ENCODE assay signal across 19 cellular contexts in the genomic region with DNA sequence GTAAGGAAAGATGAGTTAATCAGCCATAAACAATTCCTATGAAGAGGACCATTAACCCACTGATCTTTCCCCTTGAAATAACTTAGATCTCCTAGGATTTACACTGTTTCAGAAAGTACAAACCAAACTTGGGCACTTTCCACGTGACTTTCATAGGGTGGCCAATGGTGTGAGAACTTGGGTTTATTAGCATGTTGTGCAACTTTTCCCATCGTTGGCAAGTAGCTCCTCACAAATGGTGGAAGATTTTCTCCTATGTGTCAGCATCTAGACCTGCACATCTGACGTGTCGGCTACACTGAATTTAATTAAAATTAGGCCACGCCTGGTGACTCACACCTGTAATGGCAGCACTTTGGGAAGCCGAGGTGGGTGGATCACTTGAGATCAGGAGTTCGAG.
DNase-seq lines count a peak whose midpoint lies in the region; ATAC-seq and TF ChIP-seq lines count a peak whose summit lies in the region.
"Had no signal": no experiment of that assay in that cellular context is flagged by ENCODE, and none has a peak within 500 bp of the region (broad histone marks: within the 10 kb centered on the region; RNA-seq: fewer than 3 reads in every experiment).

No MANE protein-coding gene starts in this region.

- no peak for TF ChIP-seq RAD21 in IMR-90 (IDR thresholded peaks at IDR 0.05; ENCODE audit: low read length)

- no peak overlapping the region for H2BK15ac ChIP-seq in IMR-90 (ENCODE audit: low read depth, low read length)

- H3K18ac ChIP-seq in IMR-90 (ENCODE audit: low read depth, low read length) = no peak overlapping the region

- H4K8ac ChIP-seq in IMR-90 (ENCODE audit: low read depth in 2 of 2, low read length in 2 of 2) = no peak overlapping the region

- no peak overlapping the region for H2AK5ac ChIP-seq in IMR-90 (ENCODE audit: low read depth, low read length)

- CTCF ChIA-PET in IMR-90 (lab: Yijun Ruan, JAX) (no interaction called here), mammary epithelial cell (lab: Charles Lee; ENCODE audit: low non-redundant PET) (no interaction called here)

- peaks cover 5% of the 10 kb centered on the region for H3K4me1 ChIP-seq in IMR-90 (ENCODE audit: control insufficient read depth, insufficient read depth, low read length)
- H3K4me1 ChIP-seq in mammary epithelial cell (ENCODE audit: insufficient read depth, low read length) = peaks cover 12% of the 10 kb centered on the region
- peaks cover 10% of the 10 kb centered on the region for H3K4me1 ChIP-seq in suprapubic skin
- H3K4me1 ChIP-seq in upper lobe of right lung = no peaks in the 10 kb centered on the region
- H3K4me1 ChIP-seq: Peyer's patch had no signal

- intact Hi-C loops in IMR-90 (cut with micrococcal nuclease) (loop anchor here (1.0 kb wide), 1 partner anchor 14 kb away; no protein-coding TSS in a partner anchor), mammary epithelial cell (cut with micrococcal nuclease) (no loop called here), upper lobe of right lung (cut with DNase I) (no loop called here)

- TF ChIP-seq EP300 in suprapubic skin (IDR thresholded peaks at IDR 0.05) = no peak

- no peaks in the 10 kb centered on the region for H3K9me3 ChIP-seq in IMR-90 (ENCODE audit: control insufficient read depth, insufficient read depth, low read length)
- no peaks in the 10 kb centered on the region for H3K9me3 ChIP-seq in mammary epithelial cell (replicated peaks; ENCODE audit: insufficient read depth, low read length)
- no peaks in the 10 kb centered on the region for H3K9me3 ChIP-seq in suprapubic skin
- H3K9me3 ChIP-seq in upper lobe of right lung = no peaks in the 10 kb centered on the region
- H3K9me3 ChIP-seq: BLaER1 treated with 17β-estradiol and CSF1 and Interleukin-3, amounts not matched to agents 10 nM and 100 nM; Peyer's patch had no signal

- no peaks in the 10 kb centered on the region; a peak in 1 of 4 replicates for H3K79me1 ChIP-seq in IMR-90 (ENCODE audit: low read depth in 1 of 2, low read length in 2 of 2)

- H4K91ac ChIP-seq in IMR-90 (ENCODE audit: insufficient read depth, low read depth, low read length) = no peak overlapping the region

- no peak overlapping the region for H2AK9ac ChIP-seq in IMR-90 (replicated peaks; ENCODE audit: low read depth, low read length, poor library complexity)

- H3K9ac ChIP-seq in IMR-90 (ENCODE audit: low read depth, low read length) (no peak overlapping the region), mammary epithelial cell (ENCODE audit: insufficient read depth, low read length) (no peak overlapping the region)
- H3K9ac ChIP-seq: BLaER1 treated with 17β-estradiol and CSF1 and Interleukin-3, amounts not matched to agents 10 nM and 100 nM; KMS-11 had no signal

- no peak overlapping the region for H2BK20ac ChIP-seq in IMR-90 (ENCODE audit: low read depth, low read length)

- H3K9me1 ChIP-seq in IMR-90 (ENCODE audit: insufficient read depth, low read length) = no peaks in the 10 kb centered on the region; the same call in 1 of the 2 replicates

- BruUV-seq in IMR-90 (replicated peaks; lab: Mats Ljungman, UMichigan) = no TSS peak
- BruUV-seq in mammary epithelial cell (replicated peaks; lab: Mats Ljungman, UMichigan) = no TSS peak

- H3K4ac ChIP-seq in IMR-90 (ENCODE audit: low read depth, low read length) = no peak overlapping the region

- ATAC-seq in IMR-90 (ENCODE audit: low read depth) (no peak), upper lobe of right lung (no peak)

- H3K27me3 ChIP-seq in IMR-90 (ENCODE audit: control insufficient read depth, insufficient read depth, low read length) (no peaks in the 10 kb centered on the region), mammary epithelial cell (ENCODE audit: insufficient read depth, low read length) (no peaks in the 10 kb centered on the region), suprapubic skin (no peaks in the 10 kb centered on the region), upper lobe of right lung (no peaks in the 10 kb centered on the region)
- H3K27me3 ChIP-seq: BLaER1 treated with 17β-estradiol and CSF1 and Interleukin-3, amounts not matched to agents 10 nM and 100 nM; Peyer's patch had no signal

- H2BK120ac ChIP-seq in IMR-90 (ENCODE audit: low read depth, low read length) = no peak overlapping the region

- no peak overlapping the region for H3K14ac ChIP-seq in IMR-90 (replicated peaks; ENCODE audit: low read depth, low read length)

- H3K79me2 ChIP-seq in mammary epithelial cell (ENCODE audit: insufficient read depth, low read length) = no peaks in the 10 kb centered on the region

- H3K27ac ChIP-seq in IMR-90 (ENCODE audit: insufficient read depth, low read length) (no peak overlapping the region), mammary epithelial cell (ENCODE audit: insufficient read depth, low read depth, low read length) (peak overlapping the region; percentile 19), suprapubic skin (peak overlapping the region; percentile 31), upper lobe of right lung (no peak overlapping the region)
- H3K27ac ChIP-seq: BLaER1 treated with 17β-estradiol and CSF1 and Interleukin-3, amounts not matched to agents 10 nM and 100 nM; KMS-11; Peyer's patch had no signal

- TF ChIP-seq CTCF in IMR-90 (conservative IDR thresholded peaks at IDR 0.05; ENCODE audit: low read depth, low read length) = no peak
- TF ChIP-seq CTCF in mammary epithelial cell (conservative IDR thresholded peaks at IDR 0.05 in 1 of 2, IDR thresholded peaks at IDR 0.05 in 1 of 2; ENCODE audit: extremely low read depth in 1 of 2, insufficient read depth in 1 of 2, low read depth in 1 of 2, low read length in 2 of 2) = no peak
- TF ChIP-seq CTCF in fibroblast of villous mesenchyme (IDR thresholded peaks at IDR 0.05; ENCODE audit: insufficient read depth, low read depth, low read length) = no peak
- TF ChIP-seq CTCF in suprapubic skin (IDR thresholded peaks at IDR 0.05) = no peak
- TF ChIP-seq CTCF in upper lobe of right lung (IDR thresholded peaks at IDR 0.05) = no peak

- H3K4me2 ChIP-seq in IMR-90 (ENCODE audit: low read depth, low read length) (no peak overlapping the region), mammary epithelial cell (ENCODE audit: insufficient read depth, low read depth, low read length) (no peak overlapping the region)
- H3K4me2 ChIP-seq: BLaER1 treated with 17β-estradiol and CSF1 and Interleukin-3, amounts not matched to agents 10 nM and 100 nM; KMS-11 had no signal

- H4K5ac ChIP-seq in IMR-90 (ENCODE audit: low read depth, low read length) = no peak overlapping the region

- H2AFZ ChIP-seq in IMR-90 (replicated peaks; ENCODE audit: low read length, poor library complexity) (no peak overlapping the region), mammary epithelial cell (ENCODE audit: low read depth, low read length) (peak overlapping the region; percentile 30)

- POLR2A ChIA-PET in IMR-90 (lab: Charles Lee; ENCODE audit: unreplicated experiment) = no interaction called here

- no peak overlapping the region for H3K4me3 ChIP-seq in IMR-90 (ENCODE audit: insufficient read depth, low read depth, low read length)
- no peak overlapping the region for H3K4me3 ChIP-seq in mammary epithelial cell (replicated peaks in 1 of 3; ENCODE audit: insufficient read depth in 1 of 3, low read depth in 2 of 3, low read length in 3 of 3)
- no peak overlapping the region for H3K4me3 ChIP-seq in fibroblast of villous mesenchyme (ENCODE audit: low read depth, low read length)
- H3K4me3 ChIP-seq in suprapubic skin = no peak overlapping the region
- no peak overlapping the region for H3K4me3 ChIP-seq in upper lobe of right lung
- H3K4me3 ChIP-seq: BLaER1 treated with 17β-estradiol and CSF1 and Interleukin-3, amounts not matched to agents 10 nM and 100 nM; Peyer's patch had no signal

- 80% methylated on average over 1 of the region's 7 CpGs; no CpG with 5 or more reads in 1 of the 2 experiments for WGBS in IMR-90 (ENCODE audit: extremely low coverage in 2 of 2, insufficient read length in 1 of 2), 2 experiments
- WGBS in mammary epithelial cell (ENCODE audit: low coverage, missing lambda C conversion rate) = 61% methylated on average over 7 of the region's 7 CpGs
- 71% methylated on average over 7 of the region's 7 CpGs for WGBS in suprapubic skin

- in situ Hi-C loops in IMR-90 (cut with MboI; ENCODE audit: low sequenced_read_pairs) = no loop called here
- in situ Hi-C loops in mammary epithelial cell (cut with MboI; ENCODE audit: low sequenced_read_pairs in 2 of 2) = no loop called here

- H4K20me1 ChIP-seq in IMR-90 (ENCODE audit: insufficient read depth, low read length) (no peaks in the 10 kb centered on the region), mammary epithelial cell (ENCODE audit: insufficient read depth, low read length) (no peaks in the 10 kb centered on the region)
- H4K20me1 ChIP-seq: BLaER1 treated with 17β-estradiol and CSF1 and Interleukin-3, amounts not matched to agents 10 nM and 100 nM had no signal

- no peak overlapping the region; the same call in 1 of the 2 replicates for H3K23ac ChIP-seq in IMR-90 (ENCODE audit: low read depth, low read length)

- DNase-seq in IMR-90 (no peak), mammary epithelial cell (peak; percentile 78), fibroblast of villous mesenchyme (ENCODE audit: low read depth) (peak; percentile 63), suprapubic skin (ENCODE audit: low spot score in 2 of 2) (no peak), upper lobe of right lung (no peak), AG08396 (ENCODE audit: low spot score) (no peak), NCI-H226 (no peak)
- DNase-seq in stimulated activated CD4-positive, alpha-beta T cell treated with anti-CD3 and anti-CD28 coated beads, Interleukin-2, amount 100 ng/mL, for 48 hours = no peak
- DNase-seq: CD4-positive, alpha-beta T cell; HCEC 1CT; NCI-H1048; NCI-H1417; NCI-H1694; NCI-H2029 treated with DMSO at 0.1 percent for 48 hours; NCI-H69; Peyer's patch; SHP77 treated with DMSO at 0.1 percent for 48 hours had no signal

- H3K36me3 ChIP-seq in IMR-90 (ENCODE audit: control insufficient read depth, insufficient read depth, low read length) (0 out of 2 replicates have a peak, but pooled peaks cover 6% of the 10 kb centered on the region), mammary epithelial cell (ENCODE audit: insufficient read depth, low read length) (peaks cover 5% of the 10 kb centered on the region), suprapubic skin (peaks cover 2% of the 10 kb centered on the region), upper lobe of right lung (peaks cover 5% of the 10 kb centered on the region)

- TF ChIP-seq POLR2A in IMR-90 (IDR thresholded peaks at IDR 0.05; ENCODE audit: low read depth, low read length) (no peak), suprapubic skin (IDR thresholded peaks at IDR 0.05) (no peak)

- dilution Hi-C loops in IMR-90 (cut with HindIII; ENCODE audit: low sequenced_read_pairs, unreplicated experiment) = no loop called here
- dilution Hi-C loops in mammary epithelial cell (cut with HindIII; ENCODE audit: low sequenced_read_pairs) = no loop called here

- no peak overlapping the region for H2BK5ac ChIP-seq in IMR-90 (ENCODE audit: low read depth, low read length, poor library complexity, severe bottlenecking)

- H3K56ac ChIP-seq in IMR-90 (ENCODE audit: extremely low read depth, insufficient read depth, low read length) = no peak overlapping the region

TF ChIP-seq in IMR-90, 13 proteins besides CTCF, POLR2A, EP300 and RAD21:
- peak; percentile 31; the same call in 1 of the 2 replicates for TF ChIP-seq CEBPB (IDR thresholded peaks at IDR 0.05; ENCODE audit: low read depth, low read length)
- TF ChIP-seq RCOR1 (IDR thresholded peaks at IDR 0.05; ENCODE audit: insufficient replicate concordance, low read length) = no peak

Comparison
In these comparisons a context has a peak if more than half of its experiments do, and no peak if none do; other contexts are left out.
1. DNase-seq: peak in mammary epithelial cell (single experiment) and fibroblast of villous mesenchyme (single experiment); none in IMR-90 (single experiment), suprapubic skin (0 of 2), upper lobe of right lung (single experiment), AG08396 (single experiment), NCI-H226 (single experiment) and stimulated activated CD4-positive, alpha-beta T cell treated with anti-CD3 and anti-CD28 coated beads, Interleukin-2, amount 100 ng/mL, for 48 hours (0 of 2).
2. H3K27ac ChIP-seq: peak in mammary epithelial cell (single experiment) and suprapubic skin (single experiment); none in IMR-90 (single experiment) and upper lobe of right lung (single experiment).